Comparison of ENCODE assay signal across 19 cellular contexts in genomic region chr6:157609117-157609516, GRCh38.
DNase-seq lines count a peak whose midpoint lies in the region; ATAC-seq, FAIRE-seq and TF ChIP-seq lines count a peak whose summit lies in the region.
"Had no signal": no experiment of that assay in that cellular context is flagged by ENCODE, and none has a peak within 500 bp of the region (broad histone marks: within the 10 kb centered on the region; RNA-seq: fewer than 3 reads in every experiment).

No MANE protein-coding gene starts in this region.

- H2BK120ac ChIP-seq in H1 (replicated peaks; ENCODE audit: low read depth, low read length): no peak overlapping the region

- peak overlapping the region; percentile 78; the same call in 1 of the 2 replicates for H2AK5ac ChIP-seq in H1 (ENCODE audit: low read depth, low read length)

- H3K27ac ChIP-seq in H1 (ENCODE audit: low read depth, low read length) (no peak overlapping the region), neural progenitor cell (no peak overlapping the region)
- H3K27ac ChIP-seq: C4-2B had no signal

- H3K9me3 Mint-ChIP-seq in IgD-negative memory B cell (no peaks in the 10 kb centered on the region), neural progenitor cell (no peaks in the 10 kb centered on the region)
- H3K9me3 Mint-ChIP-seq in stimulated activated naive B cell treated with anti-CD40 and anti-IgM and Interleukin-4, amounts not matched to agents 10 μg/mL and 1 μg/mL and 100 μg/mL, for 72 hours: no peaks in the 10 kb centered on the region
- no peaks in the 10 kb centered on the region for H3K9me3 Mint-ChIP-seq in activated CD4-positive, alpha-beta T cell treated with anti-CD3 and anti-CD28 coated beads, Interleukin-2, amount 10 ng/mL, durations not matched to agents 7 days and 5 days
- H3K9me3 Mint-ChIP-seq: CD4-positive, alpha-beta memory T cell; GM23338; H9 had no signal

- no peaks in the 10 kb centered on the region for H3F3A ChIP-seq in neural progenitor cell (ENCODE audit: low read depth)

- H4K20me1 ChIP-seq in H1 (replicated peaks in 1 of 2; ENCODE audit: control insufficient read depth in 1 of 2, insufficient read depth in 2 of 2, low read length in 2 of 2) (no peaks in the 10 kb centered on the region), neural progenitor cell (ENCODE audit: low read depth) (no peaks in the 10 kb centered on the region)

- FAIRE-seq in H1 (lab: Jason Lieb, UNC): no peak
- FAIRE-seq: A204.1, D721Med, G401.6, GM12891 had no signal

- H3K9me3 ChIP-seq in H1 (ENCODE audit: insufficient read depth in 2 of 2, low read depth in 1 of 2, low read length in 1 of 2): no peaks in the 10 kb centered on the region
- H3K9me3 ChIP-seq in neural progenitor cell (ENCODE audit: low read depth): no peaks in the 10 kb centered on the region
- H3K9me3 ChIP-seq: BE2C had no signal

- H3K4me2 ChIP-seq in H1 (ENCODE audit: insufficient read depth in 1 of 2, low read depth in 2 of 2, low read length in 2 of 2): no peak overlapping the region
- no peak overlapping the region for H3K4me2 ChIP-seq in neural progenitor cell
- H3K4me2 ChIP-seq: GM23338 had no signal

- H2BK20ac ChIP-seq in H1 (ENCODE audit: low read length): peak overlapping the region; percentile 68

- no peak overlapping the region for H4K91ac ChIP-seq in H1 (replicated peaks; ENCODE audit: insufficient read length, low read length)

- no peak for TF ChIP-seq RAD21 in H1 (IDR thresholded peaks at IDR 0.05 in 1 of 2, conservative IDR thresholded peaks at IDR 0.05 in 1 of 2; ENCODE audit: low read depth in 2 of 2, low read length in 2 of 2)

- no peaks in the 10 kb centered on the region for H3K79me2 ChIP-seq in H1 (ENCODE audit: control insufficient read depth in 1 of 2, insufficient read depth in 2 of 2, low read length in 2 of 2)
- H3K79me2 ChIP-seq in neural progenitor cell (ENCODE audit: low read depth): no peaks in the 10 kb centered on the region

- POLR2A ChIA-PET in H1 (lab: Charles Lee; ENCODE audit: partially characterized antibody): interaction anchor here (1.0 kb wide), 1 partner anchor 10 kb away, joined by 3 read pairs; no protein-coding TSS in a partner anchor
- POLR2A ChIA-PET in activated CD4-positive, alpha-beta T cell treated with anti-CD3 and anti-CD28 coated beads, Interleukin-2, amount 10 ng/mL, durations not matched to agents 7 days and 5 days (lab: Charles Lee): no interaction called here

- H3K4me1 ChIP-seq in H1 (replicated peaks in 1 of 4; ENCODE audit: control insufficient read depth in 3 of 4, insufficient read depth in 4 of 4, low read length in 3 of 4): peaks cover 0 to 16% (median 13%) of the 10 kb centered on the region in 4 experiments; a peak in 6 of 7 replicates
- H3K4me1 ChIP-seq in neural progenitor cell: peaks cover 20% of the 10 kb centered on the region
- H3K4me1 ChIP-seq: BE2C had no signal

- H3K23me2 ChIP-seq in H1 (ENCODE audit: low read depth, low read length): no peaks in the 10 kb centered on the region

- H3K27me3 ChIP-seq in H1 (replicated peaks in 1 of 4; ENCODE audit: control insufficient read depth in 3 of 4, extremely low read depth in 1 of 4, insufficient read depth in 3 of 4, low read length in 3 of 4): no peaks in the 10 kb centered on the region
- no peaks in the 10 kb centered on the region for H3K27me3 ChIP-seq in neural progenitor cell
- H3K27me3 ChIP-seq: BE2C had no signal

- H3K23ac ChIP-seq in H1 (ENCODE audit: insufficient read length): no peak overlapping the region

- H3K27ac Mint-ChIP-seq in IgD-negative memory B cell (peak overlapping the region; percentile 16 to 86 (median 56)), neural progenitor cell (peak overlapping the region; percentile 39)
- peak overlapping the region; percentile 82 for H3K27ac Mint-ChIP-seq in stimulated activated naive B cell treated with anti-CD40 and anti-IgM and Interleukin-4, amounts not matched to agents 10 μg/mL and 1 μg/mL and 100 μg/mL, for 72 hours
- H3K27ac Mint-ChIP-seq in activated CD4-positive, alpha-beta T cell treated with anti-CD3 and anti-CD28 coated beads, Interleukin-2, amount 10 ng/mL, durations not matched to agents 7 days and 5 days: no peak overlapping the region
- H3K27ac Mint-ChIP-seq: GM23338 had no signal

- ATAC-seq in stimulated activated naive B cell treated with anti-CD40 and anti-IgM and Interleukin-4, amounts not matched to agents 10 μg/mL and 1 μg/mL and 100 μg/mL, for 72 hours (replicated peaks): no peak

- H4K5ac ChIP-seq in H1 (ENCODE audit: insufficient read length, low read depth, low read length): no peak overlapping the region

- H3K4me3 Mint-ChIP-seq in IgD-negative memory B cell (peak overlapping the region in 2 of 4 donors; percentile 12 to 21), neural progenitor cell (no peak overlapping the region)
- no peak overlapping the region for H3K4me3 Mint-ChIP-seq in stimulated activated naive B cell treated with anti-CD40 and anti-IgM and Interleukin-4, amounts not matched to agents 10 μg/mL and 1 μg/mL and 100 μg/mL, for 72 hours
- H3K4me3 Mint-ChIP-seq in activated CD4-positive, alpha-beta T cell treated with anti-CD3 and anti-CD28 coated beads, Interleukin-2, amount 10 ng/mL, durations not matched to agents 7 days and 5 days: no peak overlapping the region
- H3K4me3 Mint-ChIP-seq: GM23338, H9 had no signal

- DNase-seq in H1 (ENCODE audit: low read depth in 1 of 2, low spot score in 2 of 2): no peak
- no peak for DNase-seq in neural progenitor cell (ENCODE audit: low spot score)
- no peak for DNase-seq in stimulated activated naive B cell treated with anti-CD40 and anti-IgM and Interleukin-4, amounts not matched to agents 10 μg/mL and 1 μg/mL and 100 μg/mL, for 72 hours
- no peak for DNase-seq in activated CD4-positive, alpha-beta T cell treated with anti-CD3 and anti-CD28 coated beads, Interleukin-2, amount 10 ng/mL, durations not matched to agents 7 days and 5 days
- DNase-seq in NCI-H2227 treated with DMSO at 0.1 percent for 48 hours (lab: John Stamatoyannopoulos, UW): no peak
- DNase-seq in middle frontal gyrus (ENCODE audit: extremely low spot score, low spot score): no peak
- DNase-seq: BE2C; CD4-positive, alpha-beta memory T cell; DMS153; DMS79 treated with DMSO at 0.1 percent for 48 hours; EL; H9 had no signal

- H3K27me3 Mint-ChIP-seq in IgD-negative memory B cell (no peaks in the 10 kb centered on the region), neural progenitor cell (ENCODE audit: insufficient read depth, low read depth) (peaks cover 15% of the 10 kb centered on the region)
- H3K27me3 Mint-ChIP-seq in stimulated activated naive B cell treated with anti-CD40 and anti-IgM and Interleukin-4, amounts not matched to agents 10 μg/mL and 1 μg/mL and 100 μg/mL, for 72 hours: no peaks in the 10 kb centered on the region
- H3K27me3 Mint-ChIP-seq in activated CD4-positive, alpha-beta T cell treated with anti-CD3 and anti-CD28 coated beads, Interleukin-2, amount 10 ng/mL, durations not matched to agents 7 days and 5 days: no peaks in the 10 kb centered on the region
- H3K27me3 Mint-ChIP-seq: CD4-positive, alpha-beta memory T cell had no signal

- no peak overlapping the region for H3K56ac ChIP-seq in H1 (replicated peaks; ENCODE audit: insufficient read length, low read depth, low read length)

- no peaks in the 10 kb centered on the region for H3K79me1 ChIP-seq in H1 (ENCODE audit: low read depth, low read length)

- H3K9ac ChIP-seq in H1 (replicated peaks in 1 of 4; ENCODE audit: extremely low read depth in 1 of 4, low read depth in 3 of 4, low read length in 3 of 4) (no peak overlapping the region), neural progenitor cell (no peak overlapping the region)

- CTCF ChIA-PET in H1 (lab: Charles Lee; ENCODE audit: partially characterized antibody): no interaction called here
- CTCF ChIA-PET in activated CD4-positive, alpha-beta T cell treated with anti-CD3 and anti-CD28 coated beads, Interleukin-2, amount 10 ng/mL, durations not matched to agents 7 days and 5 days (lab: Charles Lee): interaction anchor here (1.0 kb wide), 1 partner anchor 275 kb away, joined by 6 read pairs; no protein-coding TSS in a partner anchor

- no peak for TF ChIP-seq EP300 in H1 (IDR thresholded peaks at IDR 0.05; ENCODE audit: borderline replicate concordance in 1 of 2, low read depth in 2 of 2, low read length in 2 of 2)

- no peak overlapping the region for H3K4ac ChIP-seq in H1 (replicated peaks; ENCODE audit: insufficient read length, low read depth, low read length)

- no peak overlapping the region for H3K14ac ChIP-seq in H1 (ENCODE audit: insufficient read length)

- 96% methylated on average over 6 of the region's 6 CpGs; no CpG with 5 or more reads in 1 of the 2 experiments for WGBS in H1 (ENCODE audit: extremely low coverage in 1 of 2, insufficient coverage in 1 of 2, insufficient read length in 1 of 2, insufficient replicate concordance in 2 of 2, low coverage in 1 of 2, low lambda C conversion rate in 2 of 2, missing lambda C conversion rate in 1 of 2), 2 experiments

- H3K36me3 ChIP-seq in H1 (ENCODE audit: control insufficient read depth in 2 of 4, insufficient read depth in 4 of 4, low read length in 3 of 4) (no peaks in the 10 kb centered on the region), neural progenitor cell (no peaks in the 10 kb centered on the region)
- H3K36me3 ChIP-seq: BE2C had no signal

- peak overlapping the region; percentile 89; the same call in 1 of the 2 replicates for H2BK12ac ChIP-seq in H1 (ENCODE audit: low read depth, low read length)

- H3K36me3 Mint-ChIP-seq in IgD-negative memory B cell (peaks cover 6% of the 10 kb centered on the region), neural progenitor cell (peaks cover 10% of the 10 kb centered on the region)
- H3K36me3 Mint-ChIP-seq in stimulated activated naive B cell treated with anti-CD40 and anti-IgM and Interleukin-4, amounts not matched to agents 10 μg/mL and 1 μg/mL and 100 μg/mL, for 72 hours: peaks cover 24 to 26% of the 10 kb centered on the region in 2 donors
- H3K36me3 Mint-ChIP-seq in activated CD4-positive, alpha-beta T cell treated with anti-CD3 and anti-CD28 coated beads, Interleukin-2, amount 10 ng/mL, durations not matched to agents 7 days and 5 days (ENCODE audit: low read depth): no peaks in the 10 kb centered on the region
- H3K36me3 Mint-ChIP-seq: CD4-positive, alpha-beta memory T cell had no signal

- H2BK5ac ChIP-seq in H1 (ENCODE audit: low read depth, low read length): peak overlapping the region; percentile 54; the same call in 1 of the 2 replicates

- no peak overlapping the region; the same call in 1 of the 2 replicates for H2BK15ac ChIP-seq in H1 (ENCODE audit: low read length)

- peaks cover 43 to 66% (median 53%) of the 10 kb centered on the region in 3 donors for H3K4me1 Mint-ChIP-seq in IgD-negative memory B cell
- H3K4me1 Mint-ChIP-seq in neural progenitor cell: peaks cover 34% of the 10 kb centered on the region
- H3K4me1 Mint-ChIP-seq in stimulated activated naive B cell treated with anti-CD40 and anti-IgM and Interleukin-4, amounts not matched to agents 10 μg/mL and 1 μg/mL and 100 μg/mL, for 72 hours: peaks cover 51 to 71% of the 10 kb centered on the region in 2 donors
- peaks cover 5% of the 10 kb centered on the region for H3K4me1 Mint-ChIP-seq in activated CD4-positive, alpha-beta T cell treated with anti-CD3 and anti-CD28 coated beads, Interleukin-2, amount 10 ng/mL, durations not matched to agents 7 days and 5 days
- H3K4me1 Mint-ChIP-seq: CD4-positive, alpha-beta memory T cell had no signal

- TF ChIP-seq CTCF in H1 (IDR thresholded peaks at IDR 0.05; ENCODE audit: control extremely low read depth in 1 of 3, insufficient read depth in 1 of 3, low read depth in 1 of 3, low read length in 3 of 3) (no peak), neural progenitor cell (IDR thresholded peaks at IDR 0.05) (no peak)

- H4K8ac ChIP-seq in H1 (ENCODE audit: extremely low read depth, insufficient read depth, low read length): no peak overlapping the region

- TF ChIP-seq POLR2A in H1 (IDR thresholded peaks at IDR 0.05; ENCODE audit: control extremely low read depth in 1 of 2, low read depth in 2 of 2, low read length in 2 of 2): no peak

- H3K4me3 ChIP-seq in H1 (ENCODE audit: extremely low read depth in 1 of 4, insufficient read depth in 2 of 4, low read depth in 3 of 4, low read length in 4 of 4) (no peak overlapping the region), neural progenitor cell (no peak overlapping the region)
- H3K4me3 ChIP-seq: GM23338 had no signal

- no peak overlapping the region for H2AFZ ChIP-seq in H1 (ENCODE audit: low read length)
- no peak overlapping the region for H2AFZ ChIP-seq in neural progenitor cell (replicated peaks)
- H2AFZ ChIP-seq: GM23338 had no signal

- H3K18ac ChIP-seq in H1 (ENCODE audit: extremely low read depth, low read length): no peak overlapping the region
